In genomic region chr13:113774177-113775107, GRCh38 we compare ENCODE assay signal across 11 cellular contexts. TPM values are rescaled to one million over a fixed set of nuclear protein-coding genes. Genes with fewer than 3 reads are reported as not detected.
DNase-seq lines count a peak whose midpoint lies in the region; ATAC-seq and TF ChIP-seq lines count a peak whose summit lies in the region.
"Had no signal": no experiment of that assay in that cellular context is flagged by ENCODE, and none has a peak within 500 bp of the region (broad histone marks: within the 10 kb centered on the region; RNA-seq: fewer than 3 reads in every experiment).

No MANE protein-coding gene starts in this region.

- H3K4me3 Mint-ChIP-seq in HFFc6, result no peak overlapping the region
- no peak overlapping the region for H3K4me3 Mint-ChIP-seq in activated CD8-positive, alpha-beta memory T cell treated with anti-CD3 and anti-CD28 coated beads, Interleukin-2, amount 10 ng/mL, durations not matched to agents 7 days and 5 days
- H3K4me3 Mint-ChIP-seq: T-helper 2 cell treated with Interferon-gamma antibody and Interleukin-4, amounts not matched to agents 5 μg/mL and 100 μg/mL, for 36 hours had no signal

- H3K27me3 Mint-ChIP-seq in HFFc6 (ENCODE audit: insufficient read depth), result peaks cover 14% of the 10 kb centered on the region
- peaks cover 9% of the 10 kb centered on the region for H3K27me3 Mint-ChIP-seq in activated CD8-positive, alpha-beta memory T cell treated with anti-CD3 and anti-CD28 coated beads, Interleukin-2, amount 10 ng/mL, durations not matched to agents 7 days and 5 days

- in situ Hi-C loops in astrocyte of the spinal cord (cut with HindIII; ENCODE audit: low sequenced_read_pairs), result no loop called here

- TF ChIP-seq CTCF in HFFc6 (IDR thresholded peaks at IDR 0.05) (no peak), astrocyte of the spinal cord (IDR thresholded peaks at IDR 0.05; ENCODE audit: low read depth, low read length) (no peak)

- H3K27ac Mint-ChIP-seq in HFFc6, result no peak overlapping the region
- no peak overlapping the region for H3K27ac Mint-ChIP-seq in activated CD8-positive, alpha-beta memory T cell treated with anti-CD3 and anti-CD28 coated beads, Interleukin-2, amount 10 ng/mL, durations not matched to agents 7 days and 5 days
- H3K27ac Mint-ChIP-seq: T-helper 2 cell treated with Interferon-gamma antibody and Interleukin-4, amounts not matched to agents 5 μg/mL and 100 μg/mL, for 36 hours had no signal

- ATAC-seq in left lobe of liver, result no peak
- ATAC-seq in activated CD8-positive, alpha-beta memory T cell treated with anti-CD3 and anti-CD28 coated beads, Interleukin-2, amount 10 ng/mL, durations not matched to agents 7 days and 5 days, result no peak

- CTCF ChIA-PET in activated CD8-positive, alpha-beta memory T cell treated with anti-CD3 and anti-CD28 coated beads, Interleukin-2, amount 10 ng/mL, durations not matched to agents 7 days and 5 days (lab: Charles Lee), result no interaction called here

- H3K36me3 Mint-ChIP-seq in HFFc6 (ENCODE audit: low read depth), result peaks cover 13% of the 10 kb centered on the region
- peaks cover 2% of the 10 kb centered on the region for H3K36me3 Mint-ChIP-seq in activated CD8-positive, alpha-beta memory T cell treated with anti-CD3 and anti-CD28 coated beads, Interleukin-2, amount 10 ng/mL, durations not matched to agents 7 days and 5 days

- peaks cover 19% of the 10 kb centered on the region; the same call in 1 of the 2 replicates for H3K4me1 Mint-ChIP-seq in HFFc6 (ENCODE audit: low read depth)
- H3K4me1 Mint-ChIP-seq in activated CD8-positive, alpha-beta memory T cell treated with anti-CD3 and anti-CD28 coated beads, Interleukin-2, amount 10 ng/mL, durations not matched to agents 7 days and 5 days, result peaks cover 11% of the 10 kb centered on the region

- peaks cover 25% of the 10 kb centered on the region for H3K9me3 Mint-ChIP-seq in HFFc6
- H3K9me3 Mint-ChIP-seq in activated CD8-positive, alpha-beta memory T cell treated with anti-CD3 and anti-CD28 coated beads, Interleukin-2, amount 10 ng/mL, durations not matched to agents 7 days and 5 days (ENCODE audit: low read depth), result peaks cover 2% of the 10 kb centered on the region

- DNase-seq in AG08396 (ENCODE audit: low spot score) (peak; percentile 72), HFFc6 (peak; percentile 54), astrocyte of the spinal cord (ENCODE audit: low read depth, low spot score) (peak; percentile 22), kidney tubule cell (ENCODE audit: low spot score) (peak; percentile 66), NCI-H2196 treated with DMSO at 0.1 percent for 48 hours (lab: John Stamatoyannopoulos, UW; ENCODE audit: unreplicated experiment) (no peak), MV-4-11 (lab: John Stamatoyannopoulos, UW) (no peak), left lobe of liver (ENCODE audit: low spot score) (no peak)
- no peak for DNase-seq in activated CD8-positive, alpha-beta memory T cell treated with anti-CD3 and anti-CD28 coated beads, Interleukin-2, amount 10 ng/mL, durations not matched to agents 7 days and 5 days
- DNase-seq: GDM1, NCI-H1436 had no signal

- no peak overlapping the region for H3K4me3 ChIP-seq in astrocyte of the spinal cord (ENCODE audit: low read depth, low read length)

RNA-seq across cellular contexts. Expression of gene TMEM255B, which starts 15.4 kb away (rescaled TPM):
- total RNA-seq in HFFc6 (2021; fragmentation: NEBNext Ultra II Directional; extraction: Animal tissue kit (Norgen Biotek cat#: 25700)), result 10 to 100 TPM in 1 of 6 experiments, 1 to 10 TPM in 5; 8.2 to 10.3 (median 9.1) TPM
- 5.3 TPM for total RNA-seq in left lobe of liver
- total RNA-seq in activated CD8-positive, alpha-beta memory T cell treated with anti-CD3 and anti-CD28 coated beads, Interleukin-2, amount 10 ng/mL, durations not matched to agents 7 days and 5 days, result 1 to 10 TPM in 1 of 2 experiments, under 1 TPM in 1; 0.87 to 1.3 TPM

Comparison
In these comparisons a context has a peak if more than half of its experiments do, and no peak if none do; other contexts are left out.
1. DNase-seq: peak in AG08396 (single experiment), HFFc6 (single experiment), astrocyte of the spinal cord (single experiment) and kidney tubule cell (single experiment); none in NCI-H2196 treated with DMSO at 0.1 percent for 48 hours (single experiment), MV-4-11 (single experiment), left lobe of liver (single experiment) and activated CD8-positive, alpha-beta memory T cell treated with anti-CD3 and anti-CD28 coated beads, Interleukin-2, amount 10 ng/mL, durations not matched to agents 7 days and 5 days (single experiment).